2 cellular contexts compared by ENCODE assay signal in the genomic region with DNA sequence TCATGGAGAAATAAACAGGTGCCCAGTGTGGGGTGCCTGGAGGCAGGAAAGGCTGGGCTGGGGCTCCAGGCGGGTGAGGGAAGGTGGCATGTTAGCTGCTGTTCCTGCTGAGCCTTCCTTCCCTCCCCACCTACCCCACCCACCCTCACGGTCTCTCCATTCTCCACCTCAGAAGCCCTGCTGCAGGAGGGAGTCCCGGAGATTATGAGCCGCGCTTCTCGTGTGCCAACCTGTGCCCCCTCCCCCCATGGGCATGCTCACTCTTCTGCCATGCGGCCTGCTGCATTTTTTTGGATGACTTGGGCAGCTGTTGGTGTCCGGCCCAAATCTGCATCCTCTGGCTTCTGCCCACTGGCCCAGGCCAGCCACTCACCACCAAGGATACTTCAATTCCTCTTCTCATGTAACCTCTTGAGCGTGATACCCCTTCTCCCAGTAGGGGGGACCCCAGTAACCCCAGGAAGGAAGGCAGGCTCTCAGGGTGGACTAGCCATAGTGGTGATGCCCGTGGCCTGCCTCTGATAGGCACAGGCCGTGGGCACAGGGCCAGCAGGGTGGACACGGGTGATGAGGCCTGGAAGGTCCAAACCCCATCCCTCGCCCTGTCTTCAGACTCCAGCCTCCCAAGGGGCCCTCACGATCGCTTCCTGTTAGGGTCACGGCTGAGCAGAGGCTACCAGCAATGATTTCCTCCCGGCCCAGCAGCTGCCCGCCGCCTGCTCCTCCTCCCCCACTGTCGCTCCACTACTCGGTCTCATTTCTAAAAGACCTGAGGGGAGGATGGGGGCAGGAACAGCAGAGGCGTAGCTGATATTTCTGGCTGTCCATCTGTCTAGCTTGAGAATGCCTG.
TF ChIP-seq lines count a peak whose summit lies in the region.

No MANE protein-coding gene starts in this region.

TF ChIP-seq in liver, 16 proteins besides CTCF, POLR2A, EP300 and RAD21:
- TF ChIP-seq NR2F2 (IDR thresholded peaks at IDR 0.05): peak; percentile 61
- TF ChIP-seq, protein P1, sequence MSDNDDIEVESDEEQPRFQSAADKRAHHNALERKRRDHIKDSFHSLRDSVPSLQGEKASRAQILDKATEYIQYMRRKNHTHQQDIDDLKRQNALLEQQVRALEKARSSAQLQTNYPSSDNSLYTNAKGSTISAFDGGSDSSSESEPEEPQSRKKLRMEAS (IDR thresholded peaks at IDR 0.05): no peak
TF ChIP-seq in liver: peak in this region for 1.

TF ChIP-seq in HepG2, 621 proteins besides CTCF, POLR2A, EP300 and RAD21:
- no peak for TF ChIP-seq TARDBP (CRISPR knock-in tag; IDR thresholded peaks at IDR 0.05)
- TF ChIP-seq, protein P2, sequence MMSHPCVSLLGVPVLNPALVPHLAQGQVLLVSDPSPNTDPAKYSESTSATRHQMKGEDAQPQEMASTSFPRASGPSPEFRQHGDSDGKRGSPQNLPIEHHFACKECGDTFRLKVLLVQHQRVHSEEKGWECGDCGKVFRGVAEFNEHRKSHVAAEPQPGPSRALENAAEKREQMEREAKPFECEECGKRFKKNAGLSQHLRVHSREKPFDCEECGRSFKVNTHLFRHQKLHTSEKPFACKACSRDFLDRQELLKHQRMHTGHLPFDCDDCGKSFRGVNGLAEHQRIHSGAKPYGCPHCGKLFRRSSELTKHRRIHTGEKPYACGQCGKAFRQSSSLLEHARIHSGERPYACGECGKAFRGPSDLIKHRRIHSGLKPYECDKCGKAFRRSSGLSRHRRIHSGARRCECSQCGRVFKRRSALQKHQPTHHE (CRISPR knock-in tag; IDR thresholded peaks at IDR 0.05; ENCODE audit: borderline replicate concordance): no peak
- TF ChIP-seq ZIK1 (CRISPR knock-in tag; IDR thresholded peaks at IDR 0.05; ENCODE audit: borderline replicate concordance, low read depth): no peak
- TF ChIP-seq USF2 (IDR thresholded peaks at IDR 0.05; ENCODE audit: low read depth, low read length): no peak
- no peak for TF ChIP-seq USF2 (CRISPR knock-in tag; IDR thresholded peaks at IDR 0.05; ENCODE audit: borderline replicate concordance)
- TF ChIP-seq, protein P3, sequence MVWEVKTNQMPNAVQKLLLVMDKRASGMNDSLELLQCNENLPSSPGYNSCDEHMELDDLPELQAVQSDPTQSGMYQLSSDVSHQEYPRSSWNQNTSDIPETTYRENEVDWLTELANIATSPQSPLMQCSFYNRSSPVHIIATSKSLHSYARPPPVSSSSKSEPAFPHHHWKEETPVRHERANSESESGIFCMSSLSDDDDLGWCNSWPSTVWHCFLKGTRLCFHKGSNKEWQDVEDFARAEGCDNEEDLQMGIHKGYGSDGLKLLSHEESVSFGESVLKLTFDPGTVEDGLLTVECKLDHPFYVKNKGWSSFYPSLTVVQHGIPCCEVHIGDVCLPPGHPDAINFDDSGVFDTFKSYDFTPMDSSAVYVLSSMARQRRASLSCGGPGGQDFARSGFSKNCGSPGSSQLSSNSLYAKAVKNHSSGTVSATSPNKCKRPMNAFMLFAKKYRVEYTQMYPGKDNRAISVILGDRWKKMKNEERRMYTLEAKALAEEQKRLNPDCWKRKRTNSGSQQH (CRISPR knock-in tag; IDR thresholded peaks at IDR 0.05; ENCODE audit: low read depth): no peak
- TF ChIP-seq ZNF552 (CRISPR knock-in tag; IDR thresholded peaks at IDR 0.05; ENCODE audit: borderline replicate concordance): no peak
- TF ChIP-seq ZNF629 (CRISPR knock-in tag; conservative IDR thresholded peaks at IDR 0.05): no peak
- no peak for TF ChIP-seq PREB (CRISPR knock-in tag; IDR thresholded peaks at IDR 0.05)
- TF ChIP-seq HOXA5 (CRISPR knock-in tag; IDR thresholded peaks at IDR 0.05): no peak
- no peak for TF ChIP-seq BATF2 (CRISPR knock-in tag; IDR thresholded peaks at IDR 0.05)
- no peak for TF ChIP-seq ZMYM2 (CRISPR knock-in tag; IDR thresholded peaks at IDR 0.05)
- TF ChIP-seq HOMEZ (CRISPR knock-in tag; IDR thresholded peaks at IDR 0.05; ENCODE audit: low read depth): no peak
